20 cellular contexts compared by ENCODE assay signal in genomic region chr4:45423876-45424275, GRCh38.
"Had no signal": no experiment of that assay in that cellular context is flagged by ENCODE, and none has a peak within 500 bp of the region (broad histone marks: within the 10 kb centered on the region; RNA-seq: fewer than 3 reads in every experiment).

No MANE protein-coding gene starts in this region.

- H3K4me3 Mint-ChIP-seq: activated CD8-positive, alpha-beta T cell treated with anti-CD3 and anti-CD28 coated beads for 36 hours; activated naive CD4-positive, alpha-beta T cell treated with anti-CD3 and anti-CD28 coated beads, Interleukin-2, amount 10 ng/mL, durations not matched to agents 7 days and 5 days; activated naive CD8-positive, alpha-beta T cell treated with anti-CD3 and anti-CD28 coated beads for 36 hours; activated T-cell treated with anti-CD3 and anti-CD28 coated beads, Interleukin-2, amount 50 U/mL, for 72 hours; T-helper 1 cell treated with Interleukin-12 subunit alpha and Interleukin-12 subunit beta and Interleukin-4 antibody, amounts not matched to agents 30 μg/mL and 1 μg/mL, for 36 hours had no signal

- H3K36me3 Mint-ChIP-seq: activated naive CD4-positive, alpha-beta T cell treated with anti-CD3 and anti-CD28 coated beads, Interleukin-2, amount 10 ng/mL, durations not matched to agents 7 days and 5 days; activated naive CD8-positive, alpha-beta T cell treated with anti-CD3 and anti-CD28 coated beads for 36 hours had no signal

- H3K4me1 Mint-ChIP-seq: activated naive CD4-positive, alpha-beta T cell treated with anti-CD3 and anti-CD28 coated beads, Interleukin-2, amount 10 ng/mL, durations not matched to agents 7 days and 5 days; activated naive CD8-positive, alpha-beta T cell treated with anti-CD3 and anti-CD28 coated beads for 36 hours had no signal

- H3K27ac Mint-ChIP-seq: activated CD8-positive, alpha-beta T cell treated with anti-CD3 and anti-CD28 coated beads for 36 hours; activated naive CD4-positive, alpha-beta T cell treated with anti-CD3 and anti-CD28 coated beads, Interleukin-2, amount 10 ng/mL, durations not matched to agents 7 days and 5 days; activated naive CD8-positive, alpha-beta T cell treated with anti-CD3 and anti-CD28 coated beads for 36 hours; activated T-cell treated with anti-CD3 and anti-CD28 coated beads, Interleukin-2, amount 50 U/mL, for 72 hours; activated T-helper 2 cell treated with anti-CD3 and anti-CD28 coated beads, Interferon-gamma antibody, Interleukin-2, Interleukin-4, amounts not matched to agents 10 μg/mL and 5 μg/mL and 100 μg/mL, durations not matched to agents 14 hours and 24 hours and 36 hours; T-helper 1 cell treated with Interleukin-12 subunit alpha and Interleukin-12 subunit beta and Interleukin-4 antibody, amounts not matched to agents 30 μg/mL and 1 μg/mL, for 36 hours had no signal

- DNase-seq: activated CD4-positive, alpha-beta T cell treated with anti-CD3 and anti-CD28 coated beads for 4 hours; activated CD8-positive, alpha-beta memory T cell treated with anti-CD3 and anti-CD28 coated beads, Interleukin-2, amount 50 U/mL, for 4 hours; activated CD8-positive, alpha-beta T cell treated with anti-CD3 and anti-CD28 coated beads for 36 hours; activated gamma-delta T cell treated with Interleukin-2 at 50 U/mL for 16 hours; activated naive CD4-positive, alpha-beta T cell treated with anti-CD3 and anti-CD28 coated beads, Interleukin-2, amount 10 ng/mL, durations not matched to agents 7 days and 5 days; activated naive CD8-positive, alpha-beta T cell treated with anti-CD3 and anti-CD28 coated beads for 36 hours; activated T-cell treated with anti-CD3 and anti-CD28 coated beads, Interleukin-2, amount 50 U/mL, for 72 hours; brain microvascular endothelial cell; IMR-90; Kasumi-1; KBM-7; NCI-H1436; NCI-H1930; NCI-H2107; NCI-H524 treated with DMSO at 0.1 percent for 48 hours; OCI-M1; RPMI8226 had no signal

- H3K27me3 ChIP-seq: brain microvascular endothelial cell, cardiac muscle cell had no signal

- H3K4me3 ChIP-seq: cardiac muscle cell had no signal

- H3K36me3 ChIP-seq: brain microvascular endothelial cell, cardiac muscle cell had no signal

- H3K27me3 Mint-ChIP-seq: activated CD8-positive, alpha-beta T cell treated with anti-CD3 and anti-CD28 coated beads for 36 hours; activated naive CD4-positive, alpha-beta T cell treated with anti-CD3 and anti-CD28 coated beads, Interleukin-2, amount 10 ng/mL, durations not matched to agents 7 days and 5 days; activated naive CD8-positive, alpha-beta T cell treated with anti-CD3 and anti-CD28 coated beads for 36 hours had no signal
